ENCODE assay signal across 1 cellular context in genomic region chr9:124854822-124855221, GRCh38.
TF ChIP-seq lines count a peak whose summit lies in the region.

No MANE protein-coding gene starts in this region.

TF ChIP-seq in IMR-90, 13 proteins besides CTCF, POLR2A, EP300 and RAD21 (continued from another document):
- TF ChIP-seq NFE2L2 (IDR thresholded peaks at IDR 0.05; ENCODE audit: low read depth, low read length) (no peak), SMC3 (IDR thresholded peaks at IDR 0.05; ENCODE audit: low read depth, low read length) (no peak), FOS (IDR thresholded peaks at IDR 0.05; ENCODE audit: low read depth, low read length) (no peak), USF2 (IDR thresholded peaks at IDR 0.05; ENCODE audit: low read depth, low read length) (no peak), RFX5 (IDR thresholded peaks at IDR 0.05; ENCODE audit: low read depth, low read length) (no peak), ELK1 (IDR thresholded peaks at IDR 0.05; ENCODE audit: borderline replicate concordance, low read depth, low read length) (no peak), CHD1 (IDR thresholded peaks at IDR 0.05; ENCODE audit: low read depth, low read length) (no peak), MAFK (IDR thresholded peaks at IDR 0.05; ENCODE audit: low read depth, low read length) (no peak), CEBPB (IDR thresholded peaks at IDR 0.05; ENCODE audit: low read depth, low read length) (no peak), RCOR1 (IDR thresholded peaks at IDR 0.05; ENCODE audit: insufficient replicate concordance, low read length) (no peak)
TF ChIP-seq in IMR-90: peak in this region for 0.
